ENCODE assay signal across 38 cellular contexts in genomic region chr11:30876228-30876627, GRCh38.
"Had no signal": no experiment of that assay in that cellular context is flagged by ENCODE, and none has a peak within 500 bp of the region (broad histone marks: within the 10 kb centered on the region; RNA-seq: fewer than 3 reads in every experiment).

No MANE protein-coding gene starts in this region.

- H3K36me3 Mint-ChIP-seq: activated CD4-positive, alpha-beta memory T cell treated with anti-CD3 and anti-CD28 coated beads for 36 hours; activated naive CD4-positive, alpha-beta T cell treated with anti-CD3 and anti-CD28 coated beads, Interleukin-2, amount 50 U/mL, for 72 hours had no signal

- H3K4me3 Mint-ChIP-seq: activated B cell treated with CpG ODN at 0.5 μM for 24 hours; activated CD4-positive, alpha-beta memory T cell treated with anti-CD3 and anti-CD28 coated beads for 36 hours; activated naive CD4-positive, alpha-beta T cell treated with anti-CD3 and anti-CD28 coated beads for 36 hours; activated T-cell treated with anti-CD3 and anti-CD28 coated beads, Interleukin-2, amount 50 U/mL, for 4 hours; activated T-helper 1 cell treated with anti-CD3 and anti-CD28 coated beads, Interleukin-12 subunit alpha, Interleukin-12 subunit beta, Interleukin-2, Interleukin-4 antibody, amounts not matched to agents 30 ng/mL and 10 ng/mL and 1 ng/mL, durations not matched to agents 14 hours and 24 hours and 36 hours had no signal

- H3K27ac ChIP-seq: adrenal gland, body of pancreas, breast epithelium, Peyer's patch, VCaP had no signal

- ATAC-seq: activated naive CD4-positive, alpha-beta T cell treated with anti-CD3 and anti-CD28 coated beads, Interleukin-2, amount 50 U/mL, for 72 hours; activated T-cell treated with anti-CD3 and anti-CD28 coated beads, Interleukin-2, amount 50 U/mL, for 4 hours; body of pancreas; PC-3 had no signal

- H3K9me3 ChIP-seq: adrenal gland, body of pancreas, breast epithelium, Peyer's patch had no signal

- H3K9me3 Mint-ChIP-seq: activated B cell treated with CpG ODN at 0.5 μM for 24 hours; activated CD4-positive, alpha-beta memory T cell treated with anti-CD3 and anti-CD28 coated beads for 36 hours; activated naive CD4-positive, alpha-beta T cell treated with anti-CD3 and anti-CD28 coated beads for 36 hours; activated naive CD4-positive, alpha-beta T cell treated with anti-CD3 and anti-CD28 coated beads, Interleukin-2, amount 50 U/mL, for 72 hours; activated T-cell treated with anti-CD3 and anti-CD28 coated beads, Interleukin-2, amount 50 U/mL, for 4 hours; activated T-helper 1 cell treated with anti-CD3 and anti-CD28 coated beads, Interleukin-12 subunit alpha, Interleukin-12 subunit beta, Interleukin-2, Interleukin-4 antibody, amounts not matched to agents 30 ng/mL and 10 ng/mL and 1 ng/mL, durations not matched to agents 14 hours and 24 hours and 36 hours had no signal

- DNase-seq: activated B cell treated with CpG ODN at 0.5 μM for 24 hours; activated CD4-positive, alpha-beta memory T cell treated with anti-CD3 and anti-CD28 coated beads for 36 hours; activated CD4-positive, alpha-beta T cell treated with anti-CD3 and anti-CD28 coated beads for 4 hours; activated CD4-positive, alpha-beta T cell treated with anti-CD3 and anti-CD28 coated beads, Interleukin-2, amount 50 U/mL, for 1 hour; activated CD4-positive, CD25-positive, alpha-beta regulatory T cell treated with anti-CD3 and anti-CD28 coated beads, Interleukin-2, amount 50 U/mL, for 72 hours; activated CD8-positive, alpha-beta memory T cell treated with anti-CD3 and anti-CD28 coated beads, Interleukin-2, amount 50 U/mL, for 4 hours; activated gamma-delta T cell treated with Interleukin-2 at 50 U/mL for 16 hours; activated naive CD4-positive, alpha-beta T cell treated with anti-CD3 and anti-CD28 coated beads for 36 hours; activated T-cell treated with anti-CD3 and anti-CD28 coated beads for 4 hours; activated T-cell treated with anti-CD3 and anti-CD28 coated beads, Interleukin-2, amount 50 U/mL, for 4 hours; adrenal gland; body of pancreas; central memory CD4-positive, alpha-beta T cell; Kasumi-1; KG1; MM.1S; MV-4-11; NCI-H1092; NCI-H1436 treated with DMSO at 0.1 percent for 48 hours; NCI-H1694 treated with DMSO at 0.1 percent for 48 hours; NCI-H2029; NCI-H2107; NCI-H2171; NCI-H510A; NCI-H526; NCI-H748 treated with DMSO at 0.1 percent for 48 hours; NK-92 treated with Interleukin-12 subunit alpha and Interleukin-12 subunit beta, amount 100 ng/mL, for 24 hours; PC-3; Peyer's patch; RPMI8226; SW 1271; T-helper 1 cell; T-helper 2 cell; T-helper 9 cell had no signal

- H3K4me3 ChIP-seq: adrenal gland, body of pancreas, breast epithelium, Peyer's patch had no signal

- H3K27me3 Mint-ChIP-seq: activated B cell treated with CpG ODN at 0.5 μM for 24 hours; activated CD4-positive, alpha-beta memory T cell treated with anti-CD3 and anti-CD28 coated beads for 36 hours had no signal

- H3K36me3 ChIP-seq: adrenal gland, breast epithelium, Peyer's patch had no signal

- H3K4me1 ChIP-seq: adrenal gland, body of pancreas, breast epithelium, Peyer's patch had no signal

- H3K27ac Mint-ChIP-seq: activated B cell treated with CpG ODN at 0.5 μM for 24 hours; activated CD4-positive, alpha-beta memory T cell treated with anti-CD3 and anti-CD28 coated beads for 36 hours; activated naive CD4-positive, alpha-beta T cell treated with anti-CD3 and anti-CD28 coated beads for 36 hours; activated naive CD4-positive, alpha-beta T cell treated with anti-CD3 and anti-CD28 coated beads, Interleukin-2, amount 50 U/mL, for 72 hours; activated T-helper 1 cell treated with anti-CD3 and anti-CD28 coated beads, Interleukin-12 subunit alpha, Interleukin-12 subunit beta, Interleukin-2, Interleukin-4 antibody, amounts not matched to agents 30 ng/mL and 10 ng/mL and 1 ng/mL, durations not matched to agents 14 hours and 24 hours and 36 hours had no signal

- H3K4me1 Mint-ChIP-seq: activated B cell treated with CpG ODN at 0.5 μM for 24 hours had no signal

- H3K27me3 ChIP-seq: adrenal gland, body of pancreas, breast epithelium, Peyer's patch had no signal
